Comparison of ENCODE assay signal across 8 cellular contexts in the genomic region with DNA sequence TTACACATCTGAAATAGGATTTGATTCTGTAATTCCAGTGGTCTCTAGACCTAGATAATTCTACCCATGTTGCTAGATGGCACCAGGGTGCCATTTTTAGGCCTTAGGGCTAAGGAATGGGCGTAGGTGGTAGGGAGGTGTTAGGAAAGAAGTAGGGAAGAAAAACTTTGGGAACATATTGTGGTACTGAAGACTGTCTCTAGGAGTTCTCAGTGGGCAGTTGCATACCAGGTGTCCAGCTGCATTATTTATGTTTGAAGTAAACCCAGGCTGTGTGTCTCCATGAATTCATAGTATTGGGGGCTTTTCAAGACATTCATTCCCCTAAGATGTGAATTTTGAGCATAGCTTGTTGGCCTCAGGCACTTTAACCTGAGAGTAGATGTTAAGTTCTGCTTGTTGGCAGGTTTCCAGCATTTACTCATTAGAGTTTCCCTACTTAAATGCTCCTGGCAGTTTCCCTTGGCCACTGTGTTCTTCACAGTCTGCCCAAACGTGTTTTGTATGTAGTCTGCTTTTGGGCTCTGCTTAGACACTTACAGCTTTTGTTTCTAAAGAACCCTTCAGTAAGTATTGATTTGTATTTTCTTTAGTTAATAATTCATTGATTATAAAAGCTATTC. TPM values are rescaled to one million over a fixed set of nuclear protein-coding genes. Genes with fewer than 3 reads are reported as not detected.
DNase-seq lines count a peak whose midpoint lies in the region; ATAC-seq and TF ChIP-seq lines count a peak whose summit lies in the region.

No MANE protein-coding gene starts in this region.

- H3K36me3 ChIP-seq in right lobe of liver, result no peaks in the 10 kb centered on the region

- H3K27me3 ChIP-seq in right lobe of liver, result no peaks in the 10 kb centered on the region

- TF ChIP-seq POLR2A in right lobe of liver (IDR thresholded peaks at IDR 0.05), result no peak

- no peaks in the 10 kb centered on the region for H3K27me3 Mint-ChIP-seq in brain
- H3K27me3 Mint-ChIP-seq in activated T-cell treated with anti-CD3 and anti-CD28 coated beads, Interleukin-2, amount 50 U/mL, for 72 hours (ENCODE audit: low read depth), result no peaks in the 10 kb centered on the region
- H3K27me3 Mint-ChIP-seq in activated CD8-positive, alpha-beta memory T cell treated with anti-CD3 and anti-CD28 coated beads, Interleukin-2, amount 10 ng/mL, durations not matched to agents 7 days and 5 days, result no peaks in the 10 kb centered on the region

- DNase-seq in DMS53 treated with DMSO at 0.1 percent for 48 hours (lab: John Stamatoyannopoulos, UW; ENCODE audit: unreplicated experiment), result peak; percentile 17
- peak; percentile 15 for DNase-seq in NCI-H2107 (lab: John Stamatoyannopoulos, UW)
- DNase-seq in right lobe of liver, result no peak
- DNase-seq in central memory CD4-positive, alpha-beta T cell, result no peak
- DNase-seq in Kasumi-1 (lab: John Stamatoyannopoulos, UW), result no peak
- DNase-seq in activated T-cell treated with anti-CD3 and anti-CD28 coated beads, Interleukin-2, amount 50 U/mL, for 72 hours, result no peak
- no peak for DNase-seq in activated CD8-positive, alpha-beta memory T cell treated with anti-CD3 and anti-CD28 coated beads, Interleukin-2, amount 10 ng/mL, durations not matched to agents 7 days and 5 days

- CTCF ChIA-PET in activated CD8-positive, alpha-beta memory T cell treated with anti-CD3 and anti-CD28 coated beads, Interleukin-2, amount 10 ng/mL, durations not matched to agents 7 days and 5 days (lab: Charles Lee), result interaction anchor here (1.0 to 1.6 kb wide), 2 partner anchors 16 to 17 kb away, joined by 3 to 4 read pairs; no protein-coding TSS in a partner anchor

- H3K27ac Mint-ChIP-seq in brain, result peak overlapping the region in 4 of 5 experiments; percentile 37 to 74 (median 62)
- H3K27ac Mint-ChIP-seq in activated T-cell treated with anti-CD3 and anti-CD28 coated beads, Interleukin-2, amount 50 U/mL, for 72 hours, result no peak overlapping the region
- no peak overlapping the region for H3K27ac Mint-ChIP-seq in activated CD8-positive, alpha-beta memory T cell treated with anti-CD3 and anti-CD28 coated beads, Interleukin-2, amount 10 ng/mL, durations not matched to agents 7 days and 5 days

- no peak overlapping the region for H3K4me3 Mint-ChIP-seq in brain
- no peak overlapping the region for H3K4me3 Mint-ChIP-seq in activated T-cell treated with anti-CD3 and anti-CD28 coated beads, Interleukin-2, amount 50 U/mL, for 72 hours
- H3K4me3 Mint-ChIP-seq in activated CD8-positive, alpha-beta memory T cell treated with anti-CD3 and anti-CD28 coated beads, Interleukin-2, amount 10 ng/mL, durations not matched to agents 7 days and 5 days, result no peak overlapping the region

- TF ChIP-seq CTCF in brain (conservative IDR thresholded peaks at IDR 0.05), result no peak
- TF ChIP-seq CTCF in right lobe of liver (IDR thresholded peaks at IDR 0.05), result no peak

- H3K4me1 ChIP-seq in right lobe of liver, result peaks cover 0 to 23% (median 7%) of the 10 kb centered on the region in 4 donors

- peaks cover 17% of the 10 kb centered on the region for H3K4me1 Mint-ChIP-seq in brain
- H3K4me1 Mint-ChIP-seq in activated T-cell treated with anti-CD3 and anti-CD28 coated beads, Interleukin-2, amount 50 U/mL, for 72 hours (ENCODE audit: low read depth), result no peaks in the 10 kb centered on the region
- no peaks in the 10 kb centered on the region for H3K4me1 Mint-ChIP-seq in activated CD8-positive, alpha-beta memory T cell treated with anti-CD3 and anti-CD28 coated beads, Interleukin-2, amount 10 ng/mL, durations not matched to agents 7 days and 5 days

- H3K9me3 ChIP-seq in right lobe of liver, result no peaks in the 10 kb centered on the region

- peaks cover 13% of the 10 kb centered on the region for H3K36me3 Mint-ChIP-seq in brain
- H3K36me3 Mint-ChIP-seq in activated T-cell treated with anti-CD3 and anti-CD28 coated beads, Interleukin-2, amount 50 U/mL, for 72 hours (ENCODE audit: insufficient read depth in 2 of 2), result no peaks in the 10 kb centered on the region
- H3K36me3 Mint-ChIP-seq in activated CD8-positive, alpha-beta memory T cell treated with anti-CD3 and anti-CD28 coated beads, Interleukin-2, amount 10 ng/mL, durations not matched to agents 7 days and 5 days, result peaks cover 4% of the 10 kb centered on the region

- peak; percentile 50 to 67 (median 57) for ATAC-seq in right lobe of liver
- no peak for ATAC-seq in activated T-cell treated with anti-CD3 and anti-CD28 coated beads, Interleukin-2, amount 50 U/mL, for 72 hours (replicated peaks in 1 of 2)
- ATAC-seq in activated CD8-positive, alpha-beta memory T cell treated with anti-CD3 and anti-CD28 coated beads, Interleukin-2, amount 10 ng/mL, durations not matched to agents 7 days and 5 days, result no peak

- intact Hi-C loops in right lobe of liver (cut with DNase I), result no loop called here

- H3K9me3 Mint-ChIP-seq in brain, result no peaks in the 10 kb centered on the region
- no peaks in the 10 kb centered on the region for H3K9me3 Mint-ChIP-seq in activated T-cell treated with anti-CD3 and anti-CD28 coated beads, Interleukin-2, amount 50 U/mL, for 72 hours
- peaks cover under 1% of the 10 kb centered on the region for H3K9me3 Mint-ChIP-seq in activated CD8-positive, alpha-beta memory T cell treated with anti-CD3 and anti-CD28 coated beads, Interleukin-2, amount 10 ng/mL, durations not matched to agents 7 days and 5 days (ENCODE audit: low read depth)

- WGBS in right lobe of liver (ENCODE audit: insufficient coverage, low coverage, low lambda C conversion rate, missing lambda C conversion rate), result 58% methylated on average over 2 of the region's 2 CpGs

- no peak overlapping the region for H3K4me3 ChIP-seq in right lobe of liver

- no peak overlapping the region for H3K27ac ChIP-seq in right lobe of liver

RNA-seq across cellular contexts. Expression of a gene that starts 31.5 kb away (rescaled TPM):
- 150 TPM for polyA plus RNA-seq in brain (ENCODE audit: insufficient read depth, low read depth, low replicate concordance)
- total RNA-seq in right lobe of liver, result 10 to 100 TPM; 39.8 to 81.9 (median 54.3) TPM
- total RNA-seq in activated T-cell treated with anti-CD3 and anti-CD28 coated beads, Interleukin-2, amount 50 U/mL, for 72 hours, result 100 to 1,000 TPM; 162 to 191 TPM
- total RNA-seq in activated CD8-positive, alpha-beta memory T cell treated with anti-CD3 and anti-CD28 coated beads, Interleukin-2, amount 10 ng/mL, durations not matched to agents 7 days and 5 days, result 100 to 1,000 TPM; 193 to 271 TPM

RNA-seq across cellular contexts. Expression of a gene that starts 57.0 kb away (rescaled TPM):
- polyA plus RNA-seq in brain (ENCODE audit: insufficient read depth, low read depth, low replicate concordance), result not detected
- not detected for total RNA-seq in right lobe of liver
- total RNA-seq in activated T-cell treated with anti-CD3 and anti-CD28 coated beads, Interleukin-2, amount 50 U/mL, for 72 hours, result not detected
- not detected for total RNA-seq in activated CD8-positive, alpha-beta memory T cell treated with anti-CD3 and anti-CD28 coated beads, Interleukin-2, amount 10 ng/mL, durations not matched to agents 7 days and 5 days

Comparison
In these comparisons a context has a peak if more than half of its experiments do, and no peak if none do; other contexts are left out.
1. DNase-seq: peak in DMS53 treated with DMSO at 0.1 percent for 48 hours (single experiment) and NCI-H2107 (single experiment); none in right lobe of liver (0 of 3), central memory CD4-positive, alpha-beta T cell (single experiment), Kasumi-1 (0 of 2), activated T-cell treated with anti-CD3 and anti-CD28 coated beads, Interleukin-2, amount 50 U/mL, for 72 hours (0 of 2) and activated CD8-positive, alpha-beta memory T cell treated with anti-CD3 and anti-CD28 coated beads, Interleukin-2, amount 10 ng/mL, durations not matched to agents 7 days and 5 days (single experiment).
2. H3K27ac Mint-ChIP-seq: peak in brain (4 of 5); none in activated T-cell treated with anti-CD3 and anti-CD28 coated beads, Interleukin-2, amount 50 U/mL, for 72 hours (single experiment) and activated CD8-positive, alpha-beta memory T cell treated with anti-CD3 and anti-CD28 coated beads, Interleukin-2, amount 10 ng/mL, durations not matched to agents 7 days and 5 days (single experiment).
3. ATAC-seq: peak in right lobe of liver (4 of 4); none in activated T-cell treated with anti-CD3 and anti-CD28 coated beads, Interleukin-2, amount 50 U/mL, for 72 hours (0 of 2) and activated CD8-positive, alpha-beta memory T cell treated with anti-CD3 and anti-CD28 coated beads, Interleukin-2, amount 10 ng/mL, durations not matched to agents 7 days and 5 days (single experiment).